In the genomic region with DNA sequence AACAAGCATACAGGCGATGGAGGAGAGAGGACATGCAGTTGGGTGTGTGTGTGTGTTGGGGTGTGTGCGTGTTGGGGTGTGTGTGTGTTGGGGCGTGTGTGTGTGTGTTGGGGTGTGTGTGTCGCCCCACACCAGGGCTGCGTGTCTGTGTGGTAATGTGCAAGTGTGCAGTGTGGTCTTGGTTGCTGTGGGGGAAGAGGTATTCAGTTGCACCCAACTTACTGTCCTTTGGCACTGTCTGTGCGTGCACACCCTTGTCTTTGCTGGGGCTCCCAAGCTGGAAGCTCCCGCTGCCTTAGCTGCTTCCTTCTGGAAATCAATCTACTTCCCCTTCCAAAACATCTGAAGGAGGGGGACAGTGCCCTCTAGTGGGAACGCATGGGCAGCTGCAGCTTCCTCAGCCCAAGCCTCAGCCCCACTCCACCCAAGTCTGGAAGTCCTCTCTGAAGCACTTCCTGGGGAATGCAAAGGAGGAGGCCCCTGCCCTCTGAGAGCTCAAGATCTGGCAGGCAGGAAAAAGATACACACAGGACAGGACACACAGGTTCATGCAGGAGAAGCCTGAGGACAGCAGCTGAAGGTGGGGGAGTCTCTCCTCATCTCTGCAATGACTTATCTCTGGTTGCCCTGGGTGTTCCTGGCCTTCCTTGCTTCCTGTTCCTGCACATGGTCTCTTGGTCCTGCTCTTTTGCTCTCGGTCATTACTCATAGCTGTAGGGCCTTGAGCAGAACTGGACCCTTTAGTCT, we compare ENCODE assay signal across 8 cellular contexts. TPM values are rescaled to one million over a fixed set of nuclear protein-coding genes. Genes with fewer than 3 reads are reported as not detected.
A peak's percentile ranks its signal among the peaks of the same experiment; 100 is the strongest.
DNase-seq lines count a peak whose midpoint lies in the region; ATAC-seq, FAIRE-seq and TF ChIP-seq lines count a peak whose summit lies in the region.

No MANE protein-coding gene starts in this region.

- in situ Hi-C loops in HepG2 (cut with HindIII; ENCODE audit: extremely low pct_ligation_motif_present, low pct_unique_long_range_greater_than_20kb) = loop anchor here (5.0 kb wide), 1 partner anchor 107 kb away; no protein-coding TSS in a partner anchor

- no peaks in the 10 kb centered on the region for H3K79me2 ChIP-seq in ACC112 (ENCODE audit: control insufficient read depth, insufficient read depth, low read length, unreplicated experiment)
- H3K79me2 ChIP-seq in HepG2 (ENCODE audit: insufficient read depth, low read length) = no peaks in the 10 kb centered on the region

- H3K27me3 ChIP-seq in ACC112 (ENCODE audit: insufficient read depth, low read length) (no peaks in the 10 kb centered on the region), HepG2 (ENCODE audit: control insufficient read depth in 1 of 2, insufficient read depth in 2 of 2, low read length in 2 of 2) (peaks cover 1 to 7% of the 10 kb centered on the region in 2 experiments; a peak in 4 of 5 replicates)

- H3K4me2 ChIP-seq in HepG2 (ENCODE audit: low read depth, low read length) = peak overlapping the region; percentile 57

- FAIRE-seq in GM18507 (lab: Jason Lieb, UNC) (peak; percentile 89), HepG2 (lab: Jason Lieb, UNC) (peak; percentile 90)

- H3K4me1 ChIP-seq in ACC112 (ENCODE audit: control insufficient read depth, insufficient read depth, low read length, unreplicated experiment) (peaks cover 20% of the 10 kb centered on the region), HepG2 (ENCODE audit: insufficient read depth, low read length) (peaks cover 25% of the 10 kb centered on the region)

- no peak overlapping the region for H3K9ac ChIP-seq in HepG2 (ENCODE audit: insufficient read depth, low read depth, low read length)

- no peaks in the 10 kb centered on the region for H3K27me3 Mint-ChIP-seq in WTC11 (ENCODE audit: low read depth)

- H4K20me1 ChIP-seq in HepG2 (ENCODE audit: insufficient read depth, low read length) = no peaks in the 10 kb centered on the region

- TF ChIP-seq EP300 in HepG2 (IDR thresholded peaks at IDR 0.05; ENCODE audit: low read depth in 2 of 2, low read length in 2 of 2) = no peak
- no peak for TF ChIP-seq EP300 in HepG2 (CRISPR knock-in tag; IDR thresholded peaks at IDR 0.05; ENCODE audit: borderline replicate concordance)

- 53% methylated on average over 7 of the region's 9 CpGs for WGBS in HepG2 (ENCODE audit: low lambda C conversion rate)

- no peak overlapping the region for H3K4me3 Mint-ChIP-seq in WTC11

- no peaks in the 10 kb centered on the region for H3K9me3 Mint-ChIP-seq in WTC11

- H3K27ac Mint-ChIP-seq in WTC11 = no peak overlapping the region

- intact Hi-C loops in HepG2 (cut with micrococcal nuclease; ENCODE audit: unreplicated experiment) = loop anchor here (1.0 kb wide), 2 partner anchors 31 to 103 kb away; no protein-coding TSS in a partner anchor

- POLR2A ChIA-PET in WTC11 (lab: Charles Lee) = interaction anchor here (1.0 to 1.2 kb wide), 3 partner anchors 14 to 103 kb away, joined by 3 to 4 read pairs (median 3); no protein-coding TSS in a partner anchor
- POLR2A ChIA-PET in HepG2 (lab: Yijun Ruan, JAX) = interaction anchor here (0.9 to 1.6 kb wide), 4 partner anchors 12 to 97 kb away, joined by 3 to 5 read pairs (median 4); partner anchors contain the start of genes CERS5 and COX14

- H3K9me3 ChIP-seq in HepG2 (ENCODE audit: low read length) = no peaks in the 10 kb centered on the region

- ATAC-seq in WTC11 (peak; percentile 61), HepG2 (peak; percentile 29), HG02642 (IDR thresholded peaks at IDR 0.05; ENCODE audit: poor library complexity, unreplicated experiment) (no peak)

- no TSS peak for BruUV-seq in HepG2 (replicated peaks; lab: Mats Ljungman, UMichigan)

- H2AFZ ChIP-seq in ACC112 (ENCODE audit: low read length, unreplicated experiment) (peak overlapping the region; percentile 33), HepG2 (ENCODE audit: low read length) (no peak overlapping the region)

- peak; percentile 91 for TF ChIP-seq CTCF in WTC11 (IDR thresholded peaks at IDR 0.05)
- peak; percentile 94 for TF ChIP-seq CTCF in HepG2 (CRISPR knock-in tag; IDR thresholded peaks at IDR 0.05)

- no peaks in the 10 kb centered on the region for H3K36me3 Mint-ChIP-seq in WTC11

- peaks cover 20% of the 10 kb centered on the region for H3K4me1 Mint-ChIP-seq in WTC11

- TF ChIP-seq POLR2A in HepG2 (IDR thresholded peaks at IDR 0.05; ENCODE audit: insufficient read depth in 1 of 2, low read depth in 2 of 2, low read length in 2 of 2) = no peak

- CTCF ChIA-PET in WTC11 (lab: Charles Lee) (interaction anchor here (0.5 to 10.9 kb wide), 58 partner anchors 9 to 1261 kb away, joined by 3 to 219 read pairs (median 4); partner anchors contain the start of genes AQP5, AQP6, CERS5 and COX14), HepG2 (lab: Yijun Ruan, JAX; ENCODE audit: low intra/inter-chr PET ratio, low total read pairs) (interaction anchor here (1.1 to 3.6 kb wide), 4 partner anchors 31 to 203 kb away, joined by 3 to 43 read pairs (median 11); no protein-coding TSS in a partner anchor)

- H3K4me3 ChIP-seq in ACC112 (ENCODE audit: low read depth, low read length) = no peak overlapping the region
- no peak overlapping the region for H3K4me3 ChIP-seq in HepG2 (replicated peaks in 1 of 3; ENCODE audit: insufficient read depth in 1 of 3, low read depth in 2 of 3, low read length in 3 of 3)

- H3K27ac ChIP-seq in ACC112 (ENCODE audit: low read depth, low read length) = no peak overlapping the region
- no peak overlapping the region for H3K27ac ChIP-seq in HepG2 (ENCODE audit: extremely low read length, insufficient read depth, low read length)

- no peak for DNase-seq in GM18507 (ENCODE audit: extremely low spot score, insufficient read length, low read depth)
- peak; percentile 81 for DNase-seq in NCI-H2171 treated with DMSO at 0.1 percent for 48 hours (lab: John Stamatoyannopoulos, UW)
- DNase-seq in WTC11 (ENCODE audit: low spot score) = peak; percentile 84
- DNase-seq in cerebellar cortex (ENCODE audit: low spot score) = peak; percentile 92
- peak; percentile 53 for DNase-seq in HepG2 (ENCODE audit: low spot score)
- peak; percentile 62 for DNase-seq in stimulated activated CD4-positive, alpha-beta T cell treated with anti-CD3 and anti-CD28 coated beads, Interleukin-4, amount 100 ng/mL, for 1 hour

- peak; percentile 76 for TF ChIP-seq RAD21 in HepG2 (CRISPR knock-in tag; IDR thresholded peaks at IDR 0.05)

- H3K36me3 ChIP-seq in ACC112 (ENCODE audit: insufficient read depth, low read length) (no peaks in the 10 kb centered on the region), HepG2 (replicated peaks in 1 of 2; ENCODE audit: control insufficient read depth in 1 of 2, insufficient read depth in 2 of 2, low read length in 2 of 2) (no peaks in the 10 kb centered on the region)

RNA-seq across cellular contexts. Expression of gene ASIC1, which starts 13.1 kb away (rescaled TPM):
- total RNA-seq in WTC11 (2021) = 3.9 to 4.9 TPM (median 4.5 TPM) in 3 replicates
- 0.24 and 0.44 TPM in 2 replicates for total RNA-seq in HepG2 (2016; rRNA removed; fragmentation: Illumina TruSeq; extraction: Trizol)
- total RNA-seq in HepG2 (2016; cell fraction: cytosol; rRNA removed; fragmentation: Illumina TruSeq; extraction: Trizol; ENCODE audit: low read depth) = 0.26 and 0.30 TPM in 2 replicates
- total RNA-seq in HepG2 (2016; cell fraction: insoluble cytoplasmic fraction; rRNA removed; fragmentation: Illumina TruSeq; extraction: Trizol) = 0.19 and 1.1 TPM in 2 replicates
- total RNA-seq in HepG2 (2016; cell fraction: membrane; rRNA removed; fragmentation: Illumina TruSeq; extraction: Trizol) = 0.49 and 0.52 TPM in 2 replicates
- total RNA-seq in HepG2 (2016; cell fraction: nucleus; rRNA removed; fragmentation: Illumina TruSeq; extraction: Trizol) = 0.47 and 0.75 TPM in 2 replicates
- polyA plus RNA-seq in HepG2 (2011; rRNA removed) = 1.3 and 1.5 TPM in 2 replicates
- polyA plus RNA-seq in HepG2 (2011; cell fraction: cytosol; rRNA removed) = 0.85 and 0.98 TPM in 2 replicates
- polyA plus RNA-seq in HepG2 (2011; cell fraction: nucleus; rRNA removed) = 2.6 and 3.1 TPM in 2 replicates
- 0.56 and 0.67 TPM in 2 replicates for polyA plus RNA-seq in HepG2 (2012)
- 0.34 and 0.51 TPM in 2 replicates for polyA plus RNA-seq in HepG2 (2016; cell fraction: cytosol; fragmentation: Illumina TruSeq; extraction: Trizol; ENCODE audit: low read depth)
- polyA plus RNA-seq in HepG2 (2016; cell fraction: insoluble cytoplasmic fraction; fragmentation: Illumina TruSeq; extraction: Trizol; ENCODE audit: low read depth) = 0.59 and 0.66 TPM in 2 replicates
- polyA plus RNA-seq in HepG2 (2016; cell fraction: membrane; fragmentation: Illumina TruSeq; extraction: Trizol; ENCODE audit: low read depth) = 0.59 and 0.63 TPM in 2 replicates
- 2.9 and 3.2 TPM in 2 replicates for polyA plus RNA-seq in HepG2 (2016; cell fraction: nucleus; fragmentation: Illumina TruSeq; extraction: Trizol; ENCODE audit: insufficient read depth, low read depth)
- polyA minus RNA-seq in HepG2 (2011; rRNA and poly(A)+ RNA removed; ENCODE audit: low replicate concordance) = 2.0 and 12.2 TPM in 2 replicates
- 0.40 and 0.88 TPM in 2 replicates for polyA minus RNA-seq in HepG2 (2011; cell fraction: cytosol; rRNA and poly(A)+ RNA removed)
- 0.87 and 1.3 TPM in 2 replicates for polyA minus RNA-seq in HepG2 (2011; cell fraction: nucleus; rRNA and poly(A)+ RNA removed)

RNA-seq across cellular contexts. Expression of gene SMARCD1, which starts 14.7 kb away (rescaled TPM):
- 150 to 165 TPM (median 152 TPM) in 3 replicates for total RNA-seq in WTC11 (2021)
- 54.6 and 64.9 TPM in 2 replicates for total RNA-seq in HepG2 (2016; rRNA removed; fragmentation: Illumina TruSeq; extraction: Trizol)
- total RNA-seq in HepG2 (2016; cell fraction: cytosol; rRNA removed; fragmentation: Illumina TruSeq; extraction: Trizol; ENCODE audit: low read depth) = 18.3 and 19.3 TPM in 2 replicates
- 53.8 and 56.6 TPM in 2 replicates for total RNA-seq in HepG2 (2016; cell fraction: insoluble cytoplasmic fraction; rRNA removed; fragmentation: Illumina TruSeq; extraction: Trizol)
- total RNA-seq in HepG2 (2016; cell fraction: membrane; rRNA removed; fragmentation: Illumina TruSeq; extraction: Trizol) = 51.5 and 52.7 TPM in 2 replicates
- 46.9 and 61.3 TPM in 2 replicates for total RNA-seq in HepG2 (2016; cell fraction: nucleus; rRNA removed; fragmentation: Illumina TruSeq; extraction: Trizol)
- polyA plus RNA-seq in HepG2 (2011; rRNA removed) = 51.7 and 55.5 TPM in 2 replicates
- polyA plus RNA-seq in HepG2 (2011; cell fraction: cytosol; rRNA removed) = 35.2 and 38.4 TPM in 2 replicates
- 69.3 and 71.6 TPM in 2 replicates for polyA plus RNA-seq in HepG2 (2011; cell fraction: nucleus; rRNA removed)
- 35.8 and 43.5 TPM in 2 replicates for polyA plus RNA-seq in HepG2 (2012)
- 12.2 and 14.5 TPM in 2 replicates for polyA plus RNA-seq in HepG2 (2016; cell fraction: cytosol; fragmentation: Illumina TruSeq; extraction: Trizol; ENCODE audit: low read depth)
- 51.0 and 65.3 TPM in 2 replicates for polyA plus RNA-seq in HepG2 (2016; cell fraction: insoluble cytoplasmic fraction; fragmentation: Illumina TruSeq; extraction: Trizol; ENCODE audit: low read depth)
- 41.4 and 44.8 TPM in 2 replicates for polyA plus RNA-seq in HepG2 (2016; cell fraction: membrane; fragmentation: Illumina TruSeq; extraction: Trizol; ENCODE audit: low read depth)
- 82.4 and 96.0 TPM in 2 replicates for polyA plus RNA-seq in HepG2 (2016; cell fraction: nucleus; fragmentation: Illumina TruSeq; extraction: Trizol; ENCODE audit: insufficient read depth, low read depth)
- 82.5 and 134 TPM in 2 replicates for polyA minus RNA-seq in HepG2 (2011; rRNA and poly(A)+ RNA removed; ENCODE audit: low replicate concordance)
- polyA minus RNA-seq in HepG2 (2011; cell fraction: cytosol; rRNA and poly(A)+ RNA removed) = 41.4 and 46.1 TPM in 2 replicates
- 68.1 and 69.0 TPM in 2 replicates for polyA minus RNA-seq in HepG2 (2011; cell fraction: nucleus; rRNA and poly(A)+ RNA removed)

RNA-seq across cellular contexts. Expression of gene GPD1, which starts 33.3 kb away (rescaled TPM):
- total RNA-seq in WTC11 (2021) (0.39 to 0.77 TPM (median 0.62 TPM) in 3 replicates), HepG2 (2016; rRNA removed; fragmentation: Illumina TruSeq; extraction: Trizol) (30.6 and 38.1 TPM in 2 replicates)
- 5.3 and 5.6 TPM in 2 replicates for total RNA-seq in HepG2 (2016; cell fraction: cytosol; rRNA removed; fragmentation: Illumina TruSeq; extraction: Trizol; ENCODE audit: low read depth)
- 31.5 and 38.6 TPM in 2 replicates for total RNA-seq in HepG2 (2016; cell fraction: insoluble cytoplasmic fraction; rRNA removed; fragmentation: Illumina TruSeq; extraction: Trizol)
- 8.7 and 10.6 TPM in 2 replicates for total RNA-seq in HepG2 (2016; cell fraction: membrane; rRNA removed; fragmentation: Illumina TruSeq; extraction: Trizol)
- 10.8 and 11.2 TPM in 2 replicates for total RNA-seq in HepG2 (2016; cell fraction: nucleus; rRNA removed; fragmentation: Illumina TruSeq; extraction: Trizol)
- polyA plus RNA-seq in HepG2 (2011; rRNA removed) = 3.7 and 7.2 TPM in 2 replicates
- polyA plus RNA-seq in HepG2 (2011; cell fraction: cytosol; rRNA removed) = 6.2 and 10.3 TPM in 2 replicates
- 4.8 and 7.4 TPM in 2 replicates for polyA plus RNA-seq in HepG2 (2011; cell fraction: nucleus; rRNA removed)
- 14.9 and 15.6 TPM in 2 replicates for polyA plus RNA-seq in HepG2 (2012)
- 4.0 and 4.8 TPM in 2 replicates for polyA plus RNA-seq in HepG2 (2016; cell fraction: cytosol; fragmentation: Illumina TruSeq; extraction: Trizol; ENCODE audit: low read depth)
- 25.5 and 29.7 TPM in 2 replicates for polyA plus RNA-seq in HepG2 (2016; cell fraction: insoluble cytoplasmic fraction; fragmentation: Illumina TruSeq; extraction: Trizol; ENCODE audit: low read depth)
- 6.4 and 7.3 TPM in 2 replicates for polyA plus RNA-seq in HepG2 (2016; cell fraction: membrane; fragmentation: Illumina TruSeq; extraction: Trizol; ENCODE audit: low read depth)
- 14.8 and 19.3 TPM in 2 replicates for polyA plus RNA-seq in HepG2 (2016; cell fraction: nucleus; fragmentation: Illumina TruSeq; extraction: Trizol; ENCODE audit: insufficient read depth, low read depth)
- polyA minus RNA-seq in HepG2 (2011; rRNA and poly(A)+ RNA removed; ENCODE audit: low replicate concordance) = 2.2 and 5.6 TPM in 2 replicates
- polyA minus RNA-seq in HepG2 (2011; cell fraction: cytosol; rRNA and poly(A)+ RNA removed) = 2.0 and 3.5 TPM in 2 replicates
- 5.7 and 8.7 TPM in 2 replicates for polyA minus RNA-seq in HepG2 (2011; cell fraction: nucleus; rRNA and poly(A)+ RNA removed)

RNA-seq across cellular contexts. Expression of gene COX14, which starts 41.5 kb away (rescaled TPM):
- total RNA-seq in WTC11 (2021) (34.0 to 41.4 TPM (median 40.4 TPM) in 3 replicates), HepG2 (2016; rRNA removed; fragmentation: Illumina TruSeq; extraction: Trizol) (71.6 and 82.0 TPM in 2 replicates)
- total RNA-seq in HepG2 (2016; cell fraction: cytosol; rRNA removed; fragmentation: Illumina TruSeq; extraction: Trizol; ENCODE audit: low read depth) = 62.2 and 107 TPM in 2 replicates
- total RNA-seq in HepG2 (2016; cell fraction: insoluble cytoplasmic fraction; rRNA removed; fragmentation: Illumina TruSeq; extraction: Trizol) = 70.2 and 88.8 TPM in 2 replicates
- 84.4 and 106 TPM in 2 replicates for total RNA-seq in HepG2 (2016; cell fraction: membrane; rRNA removed; fragmentation: Illumina TruSeq; extraction: Trizol)
- 18.4 and 19.5 TPM in 2 replicates for total RNA-seq in HepG2 (2016; cell fraction: nucleus; rRNA removed; fragmentation: Illumina TruSeq; extraction: Trizol)
- 53.0 and 55.0 TPM in 2 replicates for polyA plus RNA-seq in HepG2 (2011; rRNA removed)
- 64.0 and 68.8 TPM in 2 replicates for polyA plus RNA-seq in HepG2 (2011; cell fraction: cytosol; rRNA removed)
- polyA plus RNA-seq in HepG2 (2011; cell fraction: nucleus; rRNA removed) = 15.7 and 16.8 TPM in 2 replicates
- 30.1 and 33.7 TPM in 2 replicates for polyA plus RNA-seq in HepG2 (2012)
- 46.3 and 86.6 TPM in 2 replicates for polyA plus RNA-seq in HepG2 (2016; cell fraction: cytosol; fragmentation: Illumina TruSeq; extraction: Trizol; ENCODE audit: low read depth)
- 52.0 and 58.2 TPM in 2 replicates for polyA plus RNA-seq in HepG2 (2016; cell fraction: insoluble cytoplasmic fraction; fragmentation: Illumina TruSeq; extraction: Trizol; ENCODE audit: low read depth)
- polyA plus RNA-seq in HepG2 (2016; cell fraction: membrane; fragmentation: Illumina TruSeq; extraction: Trizol; ENCODE audit: low read depth) = 51.4 and 62.9 TPM in 2 replicates
- 29.1 and 31.5 TPM in 2 replicates for polyA plus RNA-seq in HepG2 (2016; cell fraction: nucleus; fragmentation: Illumina TruSeq; extraction: Trizol; ENCODE audit: insufficient read depth, low read depth)
- polyA minus RNA-seq in HepG2 (2011; rRNA and poly(A)+ RNA removed; ENCODE audit: low replicate concordance) = 27.5 and 131 TPM in 2 replicates
- polyA minus RNA-seq in HepG2 (2011; cell fraction: cytosol; rRNA and poly(A)+ RNA removed) = 8.7 and 10.3 TPM in 2 replicates
- polyA minus RNA-seq in HepG2 (2011; cell fraction: nucleus; rRNA and poly(A)+ RNA removed) = 10.3 and 10.8 TPM in 2 replicates

RNA-seq across cellular contexts. Expression of gene RACGAP1, which starts 45.2 kb away (rescaled TPM):
- total RNA-seq in WTC11 (2021) (76.6 to 87.7 TPM (median 77.3 TPM) in 3 replicates), HepG2 (2016; rRNA removed; fragmentation: Illumina TruSeq; extraction: Trizol) (57.9 and 95.5 TPM in 2 replicates)
- 19.2 and 25.1 TPM in 2 replicates for total RNA-seq in HepG2 (2016; cell fraction: cytosol; rRNA removed; fragmentation: Illumina TruSeq; extraction: Trizol; ENCODE audit: low read depth)
- 56.8 and 91.5 TPM in 2 replicates for total RNA-seq in HepG2 (2016; cell fraction: insoluble cytoplasmic fraction; rRNA removed; fragmentation: Illumina TruSeq; extraction: Trizol)
- total RNA-seq in HepG2 (2016; cell fraction: membrane; rRNA removed; fragmentation: Illumina TruSeq; extraction: Trizol) = 22.2 and 24.7 TPM in 2 replicates
- total RNA-seq in HepG2 (2016; cell fraction: nucleus; rRNA removed; fragmentation: Illumina TruSeq; extraction: Trizol) = 29.8 and 36.8 TPM in 2 replicates
- polyA plus RNA-seq in HepG2 (2011; rRNA removed) = 14.0 and 16.7 TPM in 2 replicates
- 11.8 and 12.2 TPM in 2 replicates for polyA plus RNA-seq in HepG2 (2011; cell fraction: cytosol; rRNA removed)
- 15.3 and 17.4 TPM in 2 replicates for polyA plus RNA-seq in HepG2 (2011; cell fraction: nucleus; rRNA removed)
- 13.0 and 24.8 TPM in 2 replicates for polyA plus RNA-seq in HepG2 (2012)
- 3.3 and 3.8 TPM in 2 replicates for polyA plus RNA-seq in HepG2 (2016; cell fraction: cytosol; fragmentation: Illumina TruSeq; extraction: Trizol; ENCODE audit: low read depth)
- 55.6 and 59.8 TPM in 2 replicates for polyA plus RNA-seq in HepG2 (2016; cell fraction: insoluble cytoplasmic fraction; fragmentation: Illumina TruSeq; extraction: Trizol; ENCODE audit: low read depth)
- polyA plus RNA-seq in HepG2 (2016; cell fraction: membrane; fragmentation: Illumina TruSeq; extraction: Trizol; ENCODE audit: low read depth) = 8.3 and 9.6 TPM in 2 replicates
- 35.4 and 37.2 TPM in 2 replicates for polyA plus RNA-seq in HepG2 (2016; cell fraction: nucleus; fragmentation: Illumina TruSeq; extraction: Trizol; ENCODE audit: insufficient read depth, low read depth)
- 65.5 and 353 TPM in 2 replicates for polyA minus RNA-seq in HepG2 (2011; rRNA and poly(A)+ RNA removed; ENCODE audit: low replicate concordance)
- 20.2 and 21.7 TPM in 2 replicates for polyA minus RNA-seq in HepG2 (2011; cell fraction: cytosol; rRNA and poly(A)+ RNA removed)
- polyA minus RNA-seq in HepG2 (2011; cell fraction: nucleus; rRNA and poly(A)+ RNA removed) = 17.5 and 21.2 TPM in 2 replicates
